Comparison of ENCODE assay signal across 27 cellular contexts in the genomic region with DNA sequence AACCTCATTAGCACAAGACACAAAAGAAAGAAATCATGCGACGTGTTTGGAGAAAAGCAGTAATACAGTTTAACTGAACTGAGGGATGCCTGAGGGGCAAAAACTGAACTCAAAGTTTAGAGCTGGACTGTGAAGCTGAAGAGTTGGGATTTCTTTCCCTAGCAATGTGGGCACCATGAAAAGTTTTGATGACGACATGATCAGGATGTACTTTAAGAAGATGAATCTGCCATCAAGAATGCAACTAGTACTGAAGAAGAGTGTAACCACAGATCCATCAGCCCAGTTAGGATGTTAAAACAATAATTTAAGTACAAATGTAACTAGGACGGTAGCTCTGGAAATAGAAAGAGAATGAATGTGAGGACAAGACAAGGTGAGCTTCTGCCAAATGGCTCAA.
"Had no signal": no experiment of that assay in that cellular context is flagged by ENCODE, and none has a peak within 500 bp of the region (broad histone marks: within the 10 kb centered on the region; RNA-seq: fewer than 3 reads in every experiment).

No MANE protein-coding gene starts in this region.

- H3K4me1 ChIP-seq: colonic mucosa, esophagus muscularis mucosa, foreskin keratinocyte, gastroesophageal sphincter, heart left ventricle, left ventricle myocardium inferior, lower lobe of right lung, neural progenitor cell, prostate gland, right atrium auricular region, sigmoid colon, testis, tibial artery had no signal

- ATAC-seq: foreskin keratinocyte; gastroesophageal sphincter; heart left ventricle; left colon; lower lobe of right lung; naive thymus-derived CD4-positive, alpha-beta T cell; stimulated activated effector memory CD8-positive, alpha-beta T cell treated with anti-CD3 and anti-CD28 coated beads, Interleukin-12 subunit alpha, Interleukin-12 subunit beta, amount 100 ng/mL, for 72 hours had no signal

- H3K36me3 ChIP-seq: colonic mucosa, esophagus muscularis mucosa, gastroesophageal sphincter, heart left ventricle, left ventricle myocardium inferior, lower lobe of right lung, neural progenitor cell, prostate gland, right atrium auricular region, sigmoid colon, tibial artery had no signal

- H3K9ac ChIP-seq: neural progenitor cell had no signal

- H2AFZ ChIP-seq: hepatocyte, neural progenitor cell had no signal

- FAIRE-seq: endothelial cell of umbilical vein, islet of Langerhans, urothelium cell line had no signal

- H3K4me2 ChIP-seq: hepatocyte, neural progenitor cell had no signal

- H3K79me2 ChIP-seq: hepatocyte had no signal

- DNase-seq: colonic mucosa; effector CD8-positive, alpha-beta T cell; heart left ventricle; left colon; left ventricle myocardium inferior; lower lobe of right lung; midbrain; naive thymus-derived CD4-positive, alpha-beta T cell; nucleus accumbens; sigmoid colon; stimulated activated CD4-positive, alpha-beta T cell treated with anti-CD3 and anti-CD28 coated beads, Interleukin-2, amount 100 ng/mL, for 24 hours; stimulated activated CD4-positive, alpha-beta T cell treated with anti-CD3 and anti-CD28 coated beads, Interleukin-4, amount 100 ng/mL, for 24 hours; stimulated activated naive CD4-positive, alpha-beta T cell treated with Interleukin-2 at 50 U/mL for 16 hours; substantia nigra; testis; tibial artery had no signal

- H3K27me3 ChIP-seq: colonic mucosa, esophagus muscularis mucosa, gastroesophageal sphincter, heart left ventricle, hepatocyte, neural progenitor cell, right atrium auricular region, sigmoid colon, testis, tibial artery had no signal

- H3K9me3 ChIP-seq: colonic mucosa, esophagus muscularis mucosa, gastroesophageal sphincter, heart left ventricle, left ventricle myocardium inferior, lower lobe of right lung, prostate gland, right atrium auricular region, sigmoid colon, testis, tibial artery had no signal

- H3K4me3 ChIP-seq: colonic mucosa, esophagus muscularis mucosa, gastroesophageal sphincter, heart left ventricle, hepatocyte, left ventricle myocardium inferior, lower lobe of right lung, neural progenitor cell, prostate gland, right atrium auricular region, sigmoid colon, testis, tibial artery had no signal

- H3K27ac ChIP-seq: colonic mucosa, esophagus muscularis mucosa, foreskin keratinocyte, gastroesophageal sphincter, heart left ventricle, hepatocyte, left ventricle myocardium inferior, lower lobe of right lung, neural progenitor cell, prostate gland, right atrium auricular region, sigmoid colon, testis, tibial artery had no signal
